Comparison of ENCODE assay signal across 8 cellular contexts in the genomic region with DNA sequence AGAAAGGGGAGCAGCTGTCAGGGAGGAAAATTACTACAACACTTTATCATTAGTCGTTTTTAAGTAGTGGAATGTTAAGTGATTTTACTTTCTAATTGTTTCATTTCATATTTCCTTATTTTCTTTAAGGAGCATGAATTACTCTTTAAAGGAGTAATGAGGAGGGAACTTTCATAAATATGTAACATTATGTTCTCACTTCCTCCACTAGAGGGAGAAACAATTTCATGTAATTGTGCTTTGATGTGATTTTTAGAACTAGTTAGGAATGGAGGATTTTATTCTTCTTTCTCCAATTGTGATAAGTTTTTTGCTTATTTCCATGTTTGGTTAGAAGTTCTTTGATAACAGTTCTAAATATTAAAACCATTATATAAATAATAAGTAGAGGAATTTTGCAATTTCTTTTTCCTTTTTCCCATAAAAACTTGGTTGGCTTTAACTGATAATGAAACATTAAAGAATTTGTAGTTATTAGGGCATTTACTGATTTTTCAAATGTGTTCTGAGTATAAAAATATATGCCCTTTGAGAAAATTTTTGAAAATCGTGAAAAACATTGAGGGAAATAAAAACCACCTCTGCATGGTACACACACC. TPM values are rescaled to one million over a fixed set of nuclear protein-coding genes. Genes with fewer than 3 reads are reported as not detected.
DNase-seq lines count a peak whose midpoint lies in the region; ATAC-seq and TF ChIP-seq lines count a peak whose summit lies in the region.

No MANE protein-coding gene starts in this region.

- no peak overlapping the region for H2BK120ac ChIP-seq in mesenchymal stem cell (ENCODE audit: low read depth, low read length)

- peak in 2 of 3 donors; percentile 54 to 58 for TF ChIP-seq CTCF in breast epithelium (IDR thresholded peaks at IDR 0.05)

- H3K36me3 ChIP-seq in breast epithelium (no peaks in the 10 kb centered on the region), mesenchymal stem cell (ENCODE audit: control insufficient read depth in 1 of 2, insufficient read depth in 2 of 2, low read depth in 1 of 2, low read length in 2 of 2) (peaks cover 0 to 14% of the 10 kb centered on the region in 2 experiments)

- H3K9ac ChIP-seq in mesenchymal stem cell (ENCODE audit: low read length), result no peak overlapping the region

- H3K4me1 ChIP-seq in breast epithelium (no peaks in the 10 kb centered on the region), mesenchymal stem cell (ENCODE audit: control insufficient read depth, insufficient read depth, low read depth, low read length) (no peaks in the 10 kb centered on the region)

- H2AK5ac ChIP-seq in mesenchymal stem cell (ENCODE audit: low read length, severe bottlenecking), result no peak overlapping the region

- H4K91ac ChIP-seq in mesenchymal stem cell (ENCODE audit: low read length), result no peak overlapping the region

- no peak overlapping the region for H3K14ac ChIP-seq in mesenchymal stem cell (ENCODE audit: low read length in 2 of 2)

- H3K27me3 ChIP-seq in breast epithelium (no peaks in the 10 kb centered on the region), mesenchymal stem cell (ENCODE audit: control insufficient read depth in 1 of 2, insufficient read depth in 1 of 2, low read length in 2 of 2) (no peaks in the 10 kb centered on the region)

- no peak for TF ChIP-seq POLR2A in breast epithelium (IDR thresholded peaks at IDR 0.05)

- intact Hi-C loops in breast epithelium (cut with DNase I; ENCODE audit: low total_unique reads), result no loop called here

- no peak overlapping the region for H4K8ac ChIP-seq in mesenchymal stem cell (ENCODE audit: low read length)

- 100% methylated on average over 1 of the region's 2 CpGs for WGBS in mesenchymal stem cell

- H3K4me3 ChIP-seq in breast epithelium (no peak overlapping the region), mesenchymal stem cell (ENCODE audit: insufficient read depth in 1 of 2, low read depth in 1 of 2, low read length in 2 of 2) (no peak overlapping the region)

- H3K79me1 ChIP-seq in mesenchymal stem cell (replicated peaks; ENCODE audit: low read length, poor library complexity, severe bottlenecking), result no peaks in the 10 kb centered on the region

- no peak overlapping the region for H3K4me2 ChIP-seq in mesenchymal stem cell (ENCODE audit: low read length, poor library complexity, severe bottlenecking)

- no peak overlapping the region for H2AFZ ChIP-seq in mesenchymal stem cell (ENCODE audit: low read depth, low read length)

- H3K27ac ChIP-seq in breast epithelium, result no peak overlapping the region
- H3K27ac ChIP-seq in mesenchymal stem cell (ENCODE audit: low read length, poor library complexity, severe bottlenecking), result no peak overlapping the region

- no peak overlapping the region for H3K18ac ChIP-seq in mesenchymal stem cell (ENCODE audit: low read depth in 1 of 2, low read length in 2 of 2)

- H3K4ac ChIP-seq in mesenchymal stem cell (ENCODE audit: low read depth in 1 of 2, low read length in 2 of 2), result no peak overlapping the region

- DNase-seq in AML-193 (lab: John Stamatoyannopoulos, UW), result peak; percentile 31 to 36
- peak; percentile 59 for DNase-seq in NAMALWA (ENCODE audit: low spot score)
- DNase-seq in breast epithelium (ENCODE audit: low spot score in 2 of 2), result no peak
- peak; percentile 43 for DNase-seq in mesenchymal stem cell
- no peak for DNase-seq in stimulated activated naive CD4-positive, alpha-beta T cell treated with Interleukin-2 at 50 U/mL for 16 hours (lab: John Stamatoyannopoulos, UW)
- DNase-seq in occipital lobe (lab: John Stamatoyannopoulos, UW), result no peak

- H3K9me3 ChIP-seq in breast epithelium, result no peaks in the 10 kb centered on the region
- H3K9me3 ChIP-seq in mesenchymal stem cell (ENCODE audit: control insufficient read depth, low read length), result no peaks in the 10 kb centered on the region

- peak; percentile 75 for ATAC-seq in GM19035 (IDR thresholded peaks at IDR 0.05; ENCODE audit: unreplicated experiment)
- ATAC-seq in HG02798 (IDR thresholded peaks at IDR 0.05; ENCODE audit: poor library complexity, unreplicated experiment), result no peak

- no peak overlapping the region for H2BK15ac ChIP-seq in mesenchymal stem cell (ENCODE audit: low read depth, poor library complexity, severe bottlenecking)

- H2BK5ac ChIP-seq in mesenchymal stem cell (ENCODE audit: low read depth, low read length, poor library complexity, severe bottlenecking), result no peak overlapping the region

- H3K23ac ChIP-seq in mesenchymal stem cell (ENCODE audit: low read length in 2 of 2), result no peak overlapping the region

- H2BK12ac ChIP-seq in mesenchymal stem cell (ENCODE audit: low read length in 2 of 2), result no peak overlapping the region

RNA-seq across cellular contexts. Expression of a gene that starts 25.6 kb away (rescaled TPM):
- total RNA-seq in breast epithelium, result 10 to 100 TPM in 2 of 3 donors, 1 to 10 TPM in 1; 8.8 to 22.1 (median 16.4) TPM
- polyA plus RNA-seq in mesenchymal stem cell (2013, experiment 1 of 2), result 6.0 TPM
- polyA plus RNA-seq in mesenchymal stem cell (2013, experiment 2 of 2), result 5.7 TPM
- total RNA-seq in occipital lobe, result 62.1 TPM

RNA-seq across cellular contexts. Expression of a gene that starts 35.4 kb away (rescaled TPM):
- 1 to 10 TPM in 2 of 3 donors, under 1 TPM in 1; 0.48 to 7.6 (median 2.3) TPM for total RNA-seq in breast epithelium
- 93.9 TPM for polyA plus RNA-seq in mesenchymal stem cell (2013, experiment 1 of 2)
- 102 TPM for polyA plus RNA-seq in mesenchymal stem cell (2013, experiment 2 of 2)
- total RNA-seq in occipital lobe, result 31.8 TPM

Comparison
In these comparisons a context has a peak if more than half of its experiments do, and no peak if none do; other contexts are left out.
1. DNase-seq: peak in AML-193 (2 of 2), NAMALWA (single experiment) and mesenchymal stem cell (single experiment); none in breast epithelium (0 of 2), stimulated activated naive CD4-positive, alpha-beta T cell treated with Interleukin-2 at 50 U/mL for 16 hours (single experiment) and occipital lobe (single experiment).